In the genomic region with DNA sequence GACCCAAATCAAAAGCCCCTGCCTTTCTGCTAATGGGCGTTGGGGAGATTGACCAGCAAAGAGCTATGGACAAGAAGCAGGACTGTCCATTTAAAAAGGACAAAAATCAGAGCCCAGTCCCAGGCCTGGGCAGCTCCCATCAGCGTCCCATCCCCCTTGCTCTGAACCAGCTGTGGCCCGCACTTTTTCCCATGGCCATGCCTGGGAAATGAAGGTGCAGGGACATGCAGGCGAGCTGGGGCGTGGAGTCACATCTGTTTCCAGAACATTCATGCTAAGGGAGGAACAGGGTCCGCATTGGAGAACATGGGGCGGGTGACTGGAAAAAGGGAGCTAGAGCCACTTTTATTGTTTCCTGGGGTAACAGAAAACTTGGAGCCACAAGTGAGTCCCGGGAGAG, we compare ENCODE assay signal across 12 cellular contexts. TPM values are rescaled to one million over a fixed set of nuclear protein-coding genes. Genes with fewer than 3 reads are reported as not detected.
"Had no signal": no experiment of that assay in that cellular context is flagged by ENCODE, and none has a peak within 500 bp of the region (broad histone marks: within the 10 kb centered on the region; RNA-seq: fewer than 3 reads in every experiment).

No MANE protein-coding gene starts in this region.

RNA-seq across cellular contexts. Expression of a gene that starts 50.7 kb away (rescaled TPM):
- total RNA-seq: activated CD4-positive, alpha-beta memory T cell treated with anti-CD3 and anti-CD28 coated beads, Interleukin-2, amount 10 ng/mL, durations not matched to agents 7 days and 5 days; activated CD4-positive, alpha-beta T cell treated with anti-CD3 and anti-CD28 coated beads for 36 hours; activated CD4-positive, alpha-beta T cell treated with anti-CD3 and anti-CD28 coated beads, Interleukin-2, amount 10 ng/mL, durations not matched to agents 7 days and 5 days; activated CD8-positive, alpha-beta memory T cell treated with anti-CD3 and anti-CD28 coated beads for 36 hours; activated CD8-positive, alpha-beta T cell treated with anti-CD3 and anti-CD28 coated beads, Interleukin-2, amount 10 ng/mL, durations not matched to agents 7 days and 5 days; activated naive CD4-positive, alpha-beta T cell treated with anti-CD3 and anti-CD28 coated beads for 36 hours; activated naive CD4-positive, alpha-beta T cell treated with anti-CD3 and anti-CD28 coated beads, Interleukin-2, amount 50 U/mL, for 72 hours; activated naive CD8-positive, alpha-beta T cell treated with anti-CD3 and anti-CD28 coated beads for 36 hours; activated T-cell treated with anti-CD3 and anti-CD28 coated beads, Interleukin-2, amount 50 U/mL, for 72 hours; activated T-helper 1 cell treated with anti-CD3 and anti-CD28 coated beads, Interleukin-12 subunit alpha, Interleukin-12 subunit beta, Interleukin-2, Interleukin-4 antibody, amounts not matched to agents 30 ng/mL and 10 ng/mL and 1 ng/mL, durations not matched to agents 14 hours and 24 hours and 36 hours; T-helper 1 cell treated with Interleukin-12 subunit alpha and Interleukin-12 subunit beta and Interleukin-4 antibody, amounts not matched to agents 30 ng/mL and 1 ng/mL, for 36 hours; T-helper 2 cell treated with Interferon-gamma antibody and Interleukin-4, amounts not matched to agents 100 ng/mL and 5 ng/mL, for 36 hours had no signal
